In genomic region chr4:24443200-24443599, GRCh38 we compare ENCODE assay signal across 25 cellular contexts.
"Had no signal": no experiment of that assay in that cellular context is flagged by ENCODE, and none has a peak within 500 bp of the region (broad histone marks: within the 10 kb centered on the region; RNA-seq: fewer than 3 reads in every experiment).

No MANE protein-coding gene starts in this region.

- H3K4me1 ChIP-seq: SJSA1 had no signal

- DNase-seq: IMR-90; Kasumi-1; MM.1S; NCI-H1092 treated with DMSO at 0.1 percent for 48 hours; NCI-H1436 treated with DMSO at 0.1 percent for 48 hours; NCI-H1694; NCI-H187 treated with DMSO at 0.1 percent for 48 hours; NCI-H2029 treated with DMSO at 0.1 percent for 48 hours; NCI-H2171 treated with DMSO at 0.1 percent for 48 hours; NCI-H345; NCI-H446 treated with DMSO at 0.1 percent for 48 hours; NCI-H510A treated with DMSO at 0.1 percent for 48 hours; NCI-H526; NCI-H748 treated with DMSO at 0.1 percent for 48 hours; NK-92 treated with Interleukin-12 subunit alpha and Interleukin-12 subunit beta, amount 100 ng/mL, for 24 hours; OCI-M1; Right ventricle myocardium superior; RPMI8226; SIG-M5; T-cell had no signal

- H3K27me3 ChIP-seq: SJSA1 had no signal

- H3K27ac ChIP-seq: HL-60, KMS-11, SJSA1, SK-N-MC had no signal

- FAIRE-seq: RCC 7860 had no signal

- H3K4me3 ChIP-seq: SJSA1, SK-N-MC had no signal

- H3K36me3 ChIP-seq: SJSA1 had no signal

- H3K9me3 ChIP-seq: SJSA1 had no signal

- H3K9ac ChIP-seq: KMS-11 had no signal

- H3K4me2 ChIP-seq: KMS-11 had no signal

- ATAC-seq: T-cell had no signal
